Comparison of ENCODE assay signal across 32 cellular contexts in genomic region chr2:151394509-151394908, GRCh38. TPM values are rescaled to one million over a fixed set of nuclear protein-coding genes. Genes with fewer than 3 reads are reported as not detected.
"Had no signal": no experiment of that assay in that cellular context is flagged by ENCODE, and none has a peak within 500 bp of the region (broad histone marks: within the 10 kb centered on the region; RNA-seq: fewer than 3 reads in every experiment).

No MANE protein-coding gene starts in this region.

- H3K4me1 ChIP-seq: neural progenitor cell, pancreas, parathyroid adenoma, prostate gland, psoas muscle, right lobe of liver, sigmoid colon, spleen had no signal

- H3K27ac ChIP-seq: neural progenitor cell, neutrophil, ovary, pancreas, parathyroid adenoma, prostate gland, psoas muscle, right lobe of liver, sigmoid colon, skin epidermis, spleen had no signal

- H3K36me3 ChIP-seq: neural progenitor cell, neutrophil, ovary, pancreas, prostate gland, right lobe of liver, sigmoid colon, spleen had no signal

- DNase-seq: naive thymus-derived CD4-positive, alpha-beta T cell; naive thymus-derived CD8-positive, alpha-beta T cell; natural killer cell; nephron progenitor cell; nucleus accumbens; occipital lobe; ovary; pancreas; posterior cingulate gyrus; psoas muscle; retina; right cardiac atrium; right lobe of liver; sigmoid colon; small intestine; spleen; stimulated activated CD4-positive, alpha-beta T cell treated with anti-CD3 and anti-CD28 coated beads, Interleukin-12 subunit alpha, Interleukin-12 subunit beta, amount 100 ng/mL, for 4 hours; stimulated activated CD4-positive, alpha-beta T cell treated with anti-CD3 and anti-CD28 coated beads, Interleukin-15, amount 100 ng/mL, for 24 hours; stimulated activated CD4-positive, alpha-beta T cell treated with anti-CD3 and anti-CD28 coated beads, Interleukin-1b, Interleukin-23, amount 100 ng/mL, for 48 hours; stimulated activated CD4-positive, alpha-beta T cell treated with anti-CD3 and anti-CD28 coated beads, Interleukin-2, amount 100 ng/mL, for 24 hours had no signal

- H3K27me3 ChIP-seq: neural progenitor cell, neutrophil, ovary, pancreas, right lobe of liver, sigmoid colon, spleen had no signal

- H3K4me2 ChIP-seq: neural progenitor cell, smooth muscle cell had no signal

- ATAC-seq: naive thymus-derived CD4-positive, alpha-beta T cell; naive thymus-derived CD8-positive, alpha-beta T cell; natural killer cell; natural killer cell treated with Interleukin-12 subunit alpha and Interleukin-12 subunit beta and Interleukin-15 and Interleukin-18, amount 100 ng/mL, for 72 hours; pancreas; psoas muscle; right cardiac atrium; right lobe of liver; sciatic nerve had no signal

- FAIRE-seq: pancreas had no signal

- H3K9me3 ChIP-seq: neutrophil, ovary, pancreas, prostate gland, psoas muscle, right lobe of liver, sigmoid colon had no signal

- H3K9ac ChIP-seq: neural progenitor cell, parathyroid adenoma had no signal

- H3K4me3 ChIP-seq: neural progenitor cell, ovary, pancreas, prostate gland, psoas muscle, right lobe of liver, sigmoid colon, skin epidermis, smooth muscle cell, spleen had no signal

- H3K79me2 ChIP-seq: parathyroid adenoma had no signal

- H2AFZ ChIP-seq: neural progenitor cell, parathyroid adenoma had no signal

RNA-seq across cellular contexts. Expression of gene TNFAIP6, which starts 37.1 kb away (rescaled TPM):
- total RNA-seq: naive thymus-derived CD8-positive, alpha-beta T cell; osteocyte; progenitor cell of endocrine pancreas; pulmonary artery endothelial cell had no signal
- polyA plus RNA-seq: naive thymus-derived CD4-positive, alpha-beta T cell; naive thymus-derived CD8-positive, alpha-beta T cell; neural cell had no signal
